In genomic region chr17:72472116-72472515, GRCh38 we compare ENCODE assay signal across 16 cellular contexts.
"Had no signal": no experiment of that assay in that cellular context is flagged by ENCODE, and none has a peak within 500 bp of the region (broad histone marks: within the 10 kb centered on the region; RNA-seq: fewer than 3 reads in every experiment).

No MANE protein-coding gene starts in this region.

- H3K4me3 ChIP-seq: cardiac muscle cell, esophagus muscularis mucosa, left ventricle myocardium inferior had no signal

- H3K27me3 ChIP-seq: cardiac muscle cell had no signal

- H3K27ac ChIP-seq: cardiac muscle cell, esophagus muscularis mucosa, left ventricle myocardium inferior, neutrophil, parathyroid adenoma, WERI-Rb-1 had no signal

- H3K4me3 Mint-ChIP-seq: activated CD4-positive, alpha-beta memory T cell treated with anti-CD3 and anti-CD28 coated beads for 36 hours; activated CD4-positive, alpha-beta T cell treated with anti-CD3 and anti-CD28 coated beads for 36 hours; activated T-cell treated with anti-CD3 and anti-CD28 coated beads, Interleukin-2, amount 50 U/mL, for 24 hours; naive thymus-derived CD8-positive, alpha-beta T cell; stimulated activated memory B cell treated with anti-CD40 and anti-IgM and Interleukin-4, amounts not matched to agents 10 μg/mL and 1 μg/mL and 100 μg/mL, for 72 hours had no signal

- H3K9me3 ChIP-seq: neutrophil had no signal

- H3K36me3 Mint-ChIP-seq: stimulated activated memory B cell treated with anti-CD40 and anti-IgM and Interleukin-4, amounts not matched to agents 10 μg/mL and 1 μg/mL and 100 μg/mL, for 72 hours had no signal

- H3K4me1 ChIP-seq: esophagus muscularis mucosa, left ventricle myocardium inferior, parathyroid adenoma had no signal

- ATAC-seq: activated CD4-positive, alpha-beta T cell treated with anti-CD3 and anti-CD28 coated beads for 36 hours; naive thymus-derived CD8-positive, alpha-beta T cell; stimulated activated memory B cell treated with anti-CD40 and anti-IgM and Interleukin-4, amounts not matched to agents 10 μg/mL and 1 μg/mL and 100 μg/mL, for 72 hours had no signal

- DNase-seq: activated CD4-positive, alpha-beta memory T cell treated with anti-CD3 and anti-CD28 coated beads for 36 hours; activated CD4-positive, alpha-beta T cell treated with anti-CD3 and anti-CD28 coated beads for 36 hours; activated naive CD4-positive, alpha-beta T cell treated with anti-CD3 and anti-CD28 coated beads, Interleukin-2, amount 50 U/mL, for 16 hours; activated T-cell treated with anti-CD3 and anti-CD28 coated beads, Interleukin-2, amount 50 U/mL, for 24 hours; hippocampal formation; left ventricle myocardium inferior; naive thymus-derived CD8-positive, alpha-beta T cell; retina; stimulated activated CD4-positive, alpha-beta T cell treated with anti-CD3 and anti-CD28 coated beads, Interleukin-2, amount 100 ng/mL, for 48 hours; WERI-Rb-1 had no signal

- H3K4me1 Mint-ChIP-seq: activated CD4-positive, alpha-beta T cell treated with anti-CD3 and anti-CD28 coated beads for 36 hours; naive thymus-derived CD8-positive, alpha-beta T cell; stimulated activated memory B cell treated with anti-CD40 and anti-IgM and Interleukin-4, amounts not matched to agents 10 μg/mL and 1 μg/mL and 100 μg/mL, for 72 hours had no signal

- H3K27ac Mint-ChIP-seq: activated CD4-positive, alpha-beta memory T cell treated with anti-CD3 and anti-CD28 coated beads for 36 hours; activated CD4-positive, alpha-beta T cell treated with anti-CD3 and anti-CD28 coated beads for 36 hours; activated T-cell treated with anti-CD3 and anti-CD28 coated beads, Interleukin-2, amount 50 U/mL, for 24 hours; naive thymus-derived CD8-positive, alpha-beta T cell; stimulated activated memory B cell treated with anti-CD40 and anti-IgM and Interleukin-4, amounts not matched to agents 10 μg/mL and 1 μg/mL and 100 μg/mL, for 72 hours had no signal

- FAIRE-seq: colon had no signal

- H3K9me3 Mint-ChIP-seq: stimulated activated memory B cell treated with anti-CD40 and anti-IgM and Interleukin-4, amounts not matched to agents 10 μg/mL and 1 μg/mL and 100 μg/mL, for 72 hours had no signal

- H3K36me3 ChIP-seq: cardiac muscle cell, esophagus muscularis mucosa, left ventricle myocardium inferior, neutrophil, WERI-Rb-1 had no signal
